Comparison of ENCODE assay signal across 8 cellular contexts in genomic region chr4:38667005-38667771, GRCh38. TPM values are rescaled to one million over a fixed set of nuclear protein-coding genes. Genes with fewer than 3 reads are reported as not detected.
DNase-seq lines count a peak whose midpoint lies in the region; ATAC-seq and TF ChIP-seq lines count a peak whose summit lies in the region.

No MANE protein-coding gene starts in this region.

- DNase-seq in C1 segment of cervical spinal cord (lab: John Stamatoyannopoulos, UW) (peak in 13 of 14 donors; percentile 26 to 81 (median 66)), HFF-Myc (ENCODE audit: extremely low read depth, low read depth) (peak; percentile 98), NCI-H460 (ENCODE audit: extremely low read depth, low read depth) (peak; percentile 96), dorsolateral prefrontal cortex (peak in 8 of 10 donors; percentile 48 to 81 (median 58)), left kidney (ENCODE audit: low read depth, low spot score) (peak; percentile 96)
- DNase-seq in activated CD4-positive, alpha-beta T cell treated with anti-CD3 and anti-CD28 coated beads for 48 hours: peak; percentile 61
- DNase-seq in stimulated activated CD4-positive, alpha-beta T cell treated with anti-CD3 and anti-CD28 coated beads, Interleukin-4, amount 100 ng/mL, for 24 hours: peak; percentile 62

- intact Hi-C loops in dorsolateral prefrontal cortex (cut with DNase I): loop anchor here in 1 of 2 donors (10.0 kb wide), 1 partner anchor 1388 kb away; the partner anchor contains the start of gene N4BP2

- no peak for ATAC-seq in GM21717 (IDR thresholded peaks at IDR 0.05; ENCODE audit: unreplicated experiment)

- TF ChIP-seq CTCF in HFF-Myc (IDR thresholded peaks at IDR 0.05; ENCODE audit: low read depth, low read length, missing control alignments) (no peak), dorsolateral prefrontal cortex (IDR thresholded peaks at IDR 0.05 in 54 of 56, conservative IDR thresholded peaks at IDR 0.05 in 2 of 56; ENCODE audit: low read depth in 1 of 56, partially characterized antibody in 56 of 56) (peak in 7 of 56 donors; percentile 8 to 22 (median 10))

- H3K4me3 ChIP-seq in HFF-Myc (replicated peaks; ENCODE audit: low read depth, low read length): peak overlapping the region; percentile 71
- peak overlapping the region; percentile 14 to 96 (median 85) for H3K4me3 ChIP-seq in dorsolateral prefrontal cortex

- H3K27me3 ChIP-seq in dorsolateral prefrontal cortex: no peaks in the 10 kb centered on the region

- peak overlapping the region; percentile 51 to 100 (median 99) for H3K27ac ChIP-seq in dorsolateral prefrontal cortex

RNA-seq across cellular contexts. Expression of gene KLF3, which starts 3.2 kb away (rescaled TPM):
- 27.3 and 29.9 TPM in 2 replicates for total RNA-seq in NCI-H460 (2014; rRNA removed; shearing (Covaris generic))
- polyA plus RNA-seq in NCI-H460 (2014; cell fraction: nucleus; rRNA removed): 10.8 and 18.0 TPM in 2 replicates
- 10 to 100 TPM; 20.0 to 55.9 (median 31.2) TPM for total RNA-seq in dorsolateral prefrontal cortex
